29 cellular contexts compared by ENCODE assay signal in genomic region chr7:112701456-112701855, GRCh38.
"Had no signal": no experiment of that assay in that cellular context is flagged by ENCODE, and none has a peak within 500 bp of the region (broad histone marks: within the 10 kb centered on the region; RNA-seq: fewer than 3 reads in every experiment).

No MANE protein-coding gene starts in this region.

- H2AFZ ChIP-seq: parathyroid adenoma had no signal

- H3K4me1 ChIP-seq: adrenal gland, ascending aorta, esophagus muscularis mucosa, foreskin keratinocyte, parathyroid adenoma, right atrium auricular region, spleen, suprapubic skin, tibial artery had no signal

- H3K36me3 ChIP-seq: adrenal gland, ascending aorta, esophagus muscularis mucosa, right atrium auricular region, spleen, suprapubic skin, tibial artery had no signal

- H3K9ac ChIP-seq: parathyroid adenoma had no signal

- DNase-seq: activated CD4-positive, alpha-beta T cell treated with anti-CD3 and anti-CD28 coated beads for 4 hours; activated CD4-positive, alpha-beta T cell treated with anti-CD3 and anti-CD28 coated beads, Interleukin-2, amount 50 U/mL, for 4 hours; activated effector memory CD4-positive, alpha-beta T cell treated with Interleukin-2 at 50 U/mL for 16 hours; activated naive CD4-positive, alpha-beta T cell treated with Interleukin-2 at 50 U/mL for 16 hours; activated naive CD8-positive, alpha-beta T cell treated with anti-CD3 and anti-CD28 coated beads for 36 hours; activated T-cell treated with anti-CD3 and anti-CD28 coated beads for 4 hours; adrenal gland; effector CD4-positive, alpha-beta T cell; foreskin keratinocyte; islet precursor cell; left cardiac atrium; mammary epithelial cell; naive thymus-derived CD8-positive, alpha-beta T cell; occipital lobe; spleen; stimulated activated naive CD4-positive, alpha-beta T cell; SW 1271; T-helper 17 cell; T1000; tibial artery had no signal

- H3K4me3 ChIP-seq: adrenal gland, ascending aorta, esophagus muscularis mucosa, right atrium auricular region, spleen, suprapubic skin, tibial artery had no signal

- H3K36me3 Mint-ChIP-seq: activated naive CD8-positive, alpha-beta T cell treated with anti-CD3 and anti-CD28 coated beads for 36 hours; brain had no signal

- H3K27me3 ChIP-seq: ascending aorta, esophagus muscularis mucosa, foreskin keratinocyte, right atrium auricular region, suprapubic skin, tibial artery had no signal

- H3K9me3 Mint-ChIP-seq: dendritic cell treated with granulocyte-macrophage colony-stimulating factor and Interleukin-4, amounts not matched to agents 40 ng/mL and 50 ng/mL, for 4 days; neural crest cell had no signal

- H3K4me3 Mint-ChIP-seq: activated naive CD8-positive, alpha-beta T cell treated with anti-CD3 and anti-CD28 coated beads for 36 hours; brain; dendritic cell treated with granulocyte-macrophage colony-stimulating factor and Interleukin-4, amounts not matched to agents 40 ng/mL and 50 ng/mL, for 4 days; mesothelial cell of epicardium; naive thymus-derived CD8-positive, alpha-beta T cell; neural crest cell; T-helper 17 cell had no signal

- H3K4me1 Mint-ChIP-seq: activated naive CD8-positive, alpha-beta T cell treated with anti-CD3 and anti-CD28 coated beads for 36 hours; brain; naive thymus-derived CD8-positive, alpha-beta T cell; neural crest cell; T-helper 17 cell had no signal

- H3K27ac Mint-ChIP-seq: activated naive CD8-positive, alpha-beta T cell treated with anti-CD3 and anti-CD28 coated beads for 36 hours; brain; dendritic cell treated with granulocyte-macrophage colony-stimulating factor and Interleukin-4, amounts not matched to agents 40 ng/mL and 50 ng/mL, for 4 days; mesothelial cell of epicardium; naive thymus-derived CD8-positive, alpha-beta T cell; T-helper 17 cell had no signal

- H3K27me3 Mint-ChIP-seq: dendritic cell treated with granulocyte-macrophage colony-stimulating factor and Interleukin-4, amounts not matched to agents 40 ng/mL and 50 ng/mL, for 4 days had no signal

- H3K27ac ChIP-seq: adrenal gland, ascending aorta, esophagus muscularis mucosa, foreskin keratinocyte, parathyroid adenoma, right atrium auricular region, spleen, suprapubic skin, tibial artery had no signal

- H3K9me3 ChIP-seq: adrenal gland, ascending aorta, esophagus muscularis mucosa, right atrium auricular region, suprapubic skin, tibial artery had no signal

- H3K79me2 ChIP-seq: parathyroid adenoma had no signal
